ENCODE assay signal across 1 cellular context in the genomic region with DNA sequence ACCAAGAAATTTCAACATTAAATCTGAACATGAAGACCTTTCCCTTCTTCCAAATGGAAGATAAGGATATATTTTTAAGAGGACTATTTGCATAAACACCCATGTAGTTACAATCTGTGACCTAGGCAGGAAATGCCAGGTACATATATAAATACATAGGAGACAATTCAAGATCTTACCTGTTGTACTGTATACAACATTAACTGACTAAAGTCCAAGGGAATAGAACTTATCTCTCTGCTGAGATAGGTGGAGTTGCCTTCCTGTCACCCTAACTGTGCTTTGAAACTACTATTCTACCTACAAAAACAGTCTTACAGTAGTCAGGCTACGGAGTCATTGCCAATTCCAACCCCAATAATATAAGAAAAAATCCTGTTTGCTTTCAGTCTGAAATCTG.
TF ChIP-seq lines count a peak whose summit lies in the region.

No MANE protein-coding gene starts in this region.

TF ChIP-seq in GM12878, 131 proteins besides CTCF, POLR2A, EP300 and RAD21:
- TF ChIP-seq, protein P1, sequence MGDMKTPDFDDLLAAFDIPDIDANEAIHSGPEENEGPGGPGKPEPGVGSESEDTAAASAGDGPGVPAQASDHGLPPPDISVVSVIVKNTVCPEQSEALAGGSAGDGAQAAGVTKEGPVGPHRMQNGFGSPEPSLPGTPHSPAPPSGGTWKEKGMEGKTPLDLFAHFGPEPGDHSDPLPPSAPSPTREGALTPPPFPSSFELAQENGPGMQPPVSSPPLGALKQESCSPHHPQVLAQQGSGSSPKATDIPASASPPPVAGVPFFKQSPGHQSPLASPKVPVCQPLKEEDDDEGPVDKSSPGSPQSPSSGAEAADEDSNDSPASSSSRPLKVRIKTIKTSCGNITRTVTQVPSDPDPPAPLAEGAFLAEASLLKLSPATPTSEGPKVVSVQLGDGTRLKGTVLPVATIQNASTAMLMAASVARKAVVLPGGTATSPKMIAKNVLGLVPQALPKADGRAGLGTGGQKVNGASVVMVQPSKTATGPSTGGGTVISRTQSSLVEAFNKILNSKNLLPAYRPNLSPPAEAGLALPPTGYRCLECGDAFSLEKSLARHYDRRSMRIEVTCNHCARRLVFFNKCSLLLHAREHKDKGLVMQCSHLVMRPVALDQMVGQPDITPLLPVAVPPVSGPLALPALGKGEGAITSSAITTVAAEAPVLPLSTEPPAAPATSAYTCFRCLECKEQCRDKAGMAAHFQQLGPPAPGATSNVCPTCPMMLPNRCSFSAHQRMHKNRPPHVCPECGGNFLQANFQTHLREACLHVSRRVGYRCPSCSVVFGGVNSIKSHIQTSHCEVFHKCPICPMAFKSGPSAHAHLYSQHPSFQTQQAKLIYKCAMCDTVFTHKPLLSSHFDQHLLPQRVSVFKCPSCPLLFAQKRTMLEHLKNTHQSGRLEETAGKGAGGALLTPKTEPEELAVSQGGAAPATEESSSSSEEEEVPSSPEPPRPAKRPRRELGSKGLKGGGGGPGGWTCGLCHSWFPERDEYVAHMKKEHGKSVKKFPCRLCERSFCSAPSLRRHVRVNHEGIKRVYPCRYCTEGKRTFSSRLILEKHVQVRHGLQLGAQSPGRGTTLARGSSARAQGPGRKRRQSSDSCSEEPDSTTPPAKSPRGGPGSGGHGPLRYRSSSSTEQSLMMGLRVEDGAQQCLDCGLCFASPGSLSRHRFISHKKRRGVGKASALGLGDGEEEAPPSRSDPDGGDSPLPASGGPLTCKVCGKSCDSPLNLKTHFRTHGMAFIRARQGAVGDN (IDR thresholded peaks at IDR 0.05) = no peak
- no peak for TF ChIP-seq SMC3 (IDR thresholded peaks at IDR 0.05; ENCODE audit: borderline replicate concordance, low read length)
- TF ChIP-seq CHD1 (IDR thresholded peaks at IDR 0.05; ENCODE audit: low read depth, low read length) = no peak
- TF ChIP-seq, protein P2, sequence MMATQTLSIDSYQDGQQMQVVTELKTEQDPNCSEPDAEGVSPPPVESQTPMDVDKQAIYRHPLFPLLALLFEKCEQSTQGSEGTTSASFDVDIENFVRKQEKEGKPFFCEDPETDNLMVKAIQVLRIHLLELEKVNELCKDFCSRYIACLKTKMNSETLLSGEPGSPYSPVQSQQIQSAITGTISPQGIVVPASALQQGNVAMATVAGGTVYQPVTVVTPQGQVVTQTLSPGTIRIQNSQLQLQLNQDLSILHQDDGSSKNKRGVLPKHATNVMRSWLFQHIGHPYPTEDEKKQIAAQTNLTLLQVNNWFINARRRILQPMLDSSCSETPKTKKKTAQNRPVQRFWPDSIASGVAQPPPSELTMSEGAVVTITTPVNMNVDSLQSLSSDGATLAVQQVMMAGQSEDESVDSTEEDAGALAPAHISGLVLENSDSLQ (IDR thresholded peaks at IDR 0.05) = no peak
- TF ChIP-seq, protein P3, sequence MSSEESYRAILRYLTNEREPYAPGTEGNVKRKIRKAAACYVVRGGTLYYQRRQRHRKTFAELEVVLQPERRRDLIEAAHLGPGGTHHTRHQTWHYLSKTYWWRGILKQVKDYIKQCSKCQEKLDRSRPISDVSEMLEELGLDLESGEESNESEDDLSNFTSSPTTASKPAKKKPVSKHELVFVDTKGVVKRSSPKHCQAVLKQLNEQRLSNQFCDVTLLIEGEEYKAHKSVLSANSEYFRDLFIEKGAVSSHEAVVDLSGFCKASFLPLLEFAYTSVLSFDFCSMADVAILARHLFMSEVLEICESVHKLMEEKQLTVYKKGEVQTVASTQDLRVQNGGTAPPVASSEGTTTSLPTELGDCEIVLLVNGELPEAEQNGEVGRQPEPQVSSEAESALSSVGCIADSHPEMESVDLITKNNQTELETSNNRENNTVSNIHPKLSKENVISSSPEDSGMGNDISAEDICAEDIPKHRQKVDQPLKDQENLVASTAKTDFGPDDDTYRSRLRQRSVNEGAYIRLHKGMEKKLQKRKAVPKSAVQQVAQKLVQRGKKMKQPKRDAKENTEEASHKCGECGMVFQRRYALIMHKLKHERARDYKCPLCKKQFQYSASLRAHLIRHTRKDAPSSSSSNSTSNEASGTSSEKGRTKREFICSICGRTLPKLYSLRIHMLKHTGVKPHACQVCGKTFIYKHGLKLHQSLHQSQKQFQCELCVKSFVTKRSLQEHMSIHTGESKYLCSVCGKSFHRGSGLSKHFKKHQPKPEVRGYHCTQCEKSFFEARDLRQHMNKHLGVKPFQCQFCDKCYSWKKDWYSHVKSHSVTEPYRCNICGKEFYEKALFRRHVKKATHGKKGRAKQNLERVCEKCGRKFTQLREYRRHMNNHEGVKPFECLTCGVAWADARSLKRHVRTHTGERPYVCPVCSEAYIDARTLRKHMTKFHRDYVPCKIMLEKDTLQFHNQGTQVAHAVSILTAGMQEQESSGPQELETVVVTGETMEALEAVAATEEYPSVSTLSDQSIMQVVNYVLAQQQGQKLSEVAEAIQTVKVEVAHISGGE (CRISPR knock-in tag; IDR thresholded peaks at IDR 0.05) = no peak
- TF ChIP-seq, protein P4, sequence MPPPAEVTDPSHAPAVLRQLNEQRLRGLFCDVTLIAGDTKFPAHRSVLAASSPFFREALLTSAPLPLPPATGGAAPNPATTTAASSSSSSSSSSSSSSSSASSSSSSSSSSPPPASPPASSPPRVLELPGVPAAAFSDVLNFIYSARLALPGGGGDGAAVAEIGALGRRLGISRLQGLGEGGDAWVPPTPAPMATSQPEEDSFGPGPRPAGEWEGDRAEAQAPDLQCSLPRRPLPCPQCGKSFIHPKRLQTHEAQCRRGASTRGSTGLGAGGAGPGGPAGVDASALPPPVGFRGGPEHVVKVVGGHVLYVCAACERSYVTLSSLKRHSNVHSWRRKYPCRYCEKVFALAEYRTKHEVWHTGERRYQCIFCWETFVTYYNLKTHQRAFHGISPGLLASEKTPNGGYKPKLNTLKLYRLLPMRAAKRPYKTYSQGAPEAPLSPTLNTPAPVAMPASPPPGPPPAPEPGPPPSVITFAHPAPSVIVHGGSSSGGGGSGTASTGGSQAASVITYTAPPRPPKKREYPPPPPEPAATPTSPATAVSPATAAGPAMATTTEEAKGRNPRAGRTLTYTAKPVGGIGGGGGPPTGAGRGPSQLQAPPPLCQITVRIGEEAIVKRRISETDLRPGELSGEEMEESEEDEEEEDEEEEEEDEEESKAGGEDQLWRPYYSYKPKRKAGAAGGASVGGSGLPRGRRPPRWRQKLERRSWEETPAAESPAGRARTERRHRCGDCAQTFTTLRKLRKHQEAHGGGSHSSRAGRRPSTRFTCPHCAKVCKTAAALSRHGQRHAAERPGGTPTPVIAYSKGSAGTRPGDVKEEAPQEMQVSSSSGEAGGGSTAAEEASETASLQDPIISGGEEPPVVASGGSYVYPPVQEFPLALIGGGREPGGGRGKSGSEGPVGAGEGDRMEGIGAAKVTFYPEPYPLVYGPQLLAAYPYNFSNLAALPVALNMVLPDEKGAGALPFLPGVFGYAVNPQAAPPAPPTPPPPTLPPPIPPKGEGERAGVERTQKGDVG (CRISPR knock-in tag; IDR thresholded peaks at IDR 0.05) = no peak
- TF ChIP-seq NRF1 (conservative IDR thresholded peaks at IDR 0.05; ENCODE audit: low read depth, low read length) = no peak
- TF ChIP-seq, protein P5, sequence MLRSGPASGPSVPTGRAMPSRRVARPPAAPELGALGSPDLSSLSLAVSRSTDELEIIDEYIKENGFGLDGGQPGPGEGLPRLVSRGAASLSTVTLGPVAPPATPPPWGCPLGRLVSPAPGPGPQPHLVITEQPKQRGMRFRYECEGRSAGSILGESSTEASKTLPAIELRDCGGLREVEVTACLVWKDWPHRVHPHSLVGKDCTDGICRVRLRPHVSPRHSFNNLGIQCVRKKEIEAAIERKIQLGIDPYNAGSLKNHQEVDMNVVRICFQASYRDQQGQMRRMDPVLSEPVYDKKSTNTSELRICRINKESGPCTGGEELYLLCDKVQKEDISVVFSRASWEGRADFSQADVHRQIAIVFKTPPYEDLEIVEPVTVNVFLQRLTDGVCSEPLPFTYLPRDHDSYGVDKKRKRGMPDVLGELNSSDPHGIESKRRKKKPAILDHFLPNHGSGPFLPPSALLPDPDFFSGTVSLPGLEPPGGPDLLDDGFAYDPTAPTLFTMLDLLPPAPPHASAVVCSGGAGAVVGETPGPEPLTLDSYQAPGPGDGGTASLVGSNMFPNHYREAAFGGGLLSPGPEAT (IDR thresholded peaks at IDR 0.05; ENCODE audit: low read depth) = no peak
- TF ChIP-seq, protein P6, sequence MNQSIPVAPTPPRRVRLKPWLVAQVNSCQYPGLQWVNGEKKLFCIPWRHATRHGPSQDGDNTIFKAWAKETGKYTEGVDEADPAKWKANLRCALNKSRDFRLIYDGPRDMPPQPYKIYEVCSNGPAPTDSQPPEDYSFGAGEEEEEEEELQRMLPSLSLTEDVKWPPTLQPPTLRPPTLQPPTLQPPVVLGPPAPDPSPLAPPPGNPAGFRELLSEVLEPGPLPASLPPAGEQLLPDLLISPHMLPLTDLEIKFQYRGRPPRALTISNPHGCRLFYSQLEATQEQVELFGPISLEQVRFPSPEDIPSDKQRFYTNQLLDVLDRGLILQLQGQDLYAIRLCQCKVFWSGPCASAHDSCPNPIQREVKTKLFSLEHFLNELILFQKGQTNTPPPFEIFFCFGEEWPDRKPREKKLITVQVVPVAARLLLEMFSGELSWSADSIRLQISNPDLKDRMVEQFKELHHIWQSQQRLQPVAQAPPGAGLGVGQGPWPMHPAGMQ (IDR thresholded peaks at IDR 0.05; ENCODE audit: borderline replicate concordance) = no peak
- no peak for TF ChIP-seq CREB1 (IDR thresholded peaks at IDR 0.05; ENCODE audit: low read depth)
- TF ChIP-seq, protein P7, sequence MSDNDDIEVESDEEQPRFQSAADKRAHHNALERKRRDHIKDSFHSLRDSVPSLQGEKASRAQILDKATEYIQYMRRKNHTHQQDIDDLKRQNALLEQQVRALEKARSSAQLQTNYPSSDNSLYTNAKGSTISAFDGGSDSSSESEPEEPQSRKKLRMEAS (IDR thresholded peaks at IDR 0.05; ENCODE audit: low read depth, low read length) = no peak
- TF ChIP-seq PML (IDR thresholded peaks at IDR 0.05; ENCODE audit: low read length) = no peak
- TF ChIP-seq KAT2A (conservative IDR thresholded peaks at IDR 0.05; ENCODE audit: control insufficient read depth, low read depth, low read length) = no peak
- no peak for TF ChIP-seq IKZF1 (conservative IDR thresholded peaks at IDR 0.05)
- TF ChIP-seq RCOR1 (conservative IDR thresholded peaks at IDR 0.05; ENCODE audit: low read depth, low read length) = no peak
- TF ChIP-seq SPI1 (IDR thresholded peaks at IDR 0.05; ENCODE audit: borderline replicate concordance, insufficient read depth, low read depth, low read length) = no peak
TF ChIP-seq in GM12878: peak in this region for 0.
